In genomic region chr19:15623711-15624318, GRCh38 we compare ENCODE assay signal across 1 cellular context.
TF ChIP-seq lines count a peak whose summit lies in the region.

No MANE protein-coding gene starts in this region.

TF ChIP-seq in HepG2, 621 proteins besides CTCF, POLR2A, EP300 and RAD21 (continued from another document and continues in another):
- TF ChIP-seq POGK (CRISPR knock-in tag; conservative IDR thresholded peaks at IDR 0.05) (no peak), MED8 (CRISPR knock-in tag; IDR thresholded peaks at IDR 0.05; ENCODE audit: insufficient replicate concordance) (no peak), SP140L (CRISPR knock-in tag; IDR thresholded peaks at IDR 0.05; ENCODE audit: borderline replicate concordance) (no peak), ZNF383 (CRISPR knock-in tag; IDR thresholded peaks at IDR 0.05; ENCODE audit: borderline replicate concordance) (no peak), DNMT1 (CRISPR knock-in tag; IDR thresholded peaks at IDR 0.05) (no peak), FIP1L1 (IDR thresholded peaks at IDR 0.05; ENCODE audit: borderline replicate concordance, insufficient read depth, low read depth, low read length) (no peak), ARID5B (CRISPR knock-in tag; IDR thresholded peaks at IDR 0.05) (no peak), ZC3H13 (CRISPR knock-in tag; IDR thresholded peaks at IDR 0.05) (no peak), BRCA1 (CRISPR knock-in tag; IDR thresholded peaks at IDR 0.05) (0 out of 2 replicates have a peak, but pooled peaks have one; percentile 62), ZNF546 (CRISPR knock-in tag; conservative IDR thresholded peaks at IDR 0.05) (no peak), ZNF136 (CRISPR knock-in tag; IDR thresholded peaks at IDR 0.05; ENCODE audit: low read depth) (no peak), EED (CRISPR knock-in tag; IDR thresholded peaks at IDR 0.05) (no peak), IKZF5 (CRISPR knock-in tag; IDR thresholded peaks at IDR 0.05) (no peak), ZNF710 (CRISPR knock-in tag; IDR thresholded peaks at IDR 0.05; ENCODE audit: borderline replicate concordance) (no peak), EHMT2 (IDR thresholded peaks at IDR 0.05; ENCODE audit: borderline replicate concordance, low read depth, low read length) (peak; percentile 77), POGZ (CRISPR knock-in tag; IDR thresholded peaks at IDR 0.05) (no peak), MEIS2 (CRISPR knock-in tag; IDR thresholded peaks at IDR 0.05) (peak; percentile 64; the same call in 1 of the 2 replicates), SPEN (CRISPR knock-in tag; IDR thresholded peaks at IDR 0.05; ENCODE audit: low read depth) (peak; percentile 25; the same call in 1 of the 2 replicates), MEF2D (CRISPR knock-in tag; IDR thresholded peaks at IDR 0.05) (0 out of 2 replicates have a peak, but pooled peaks have one; percentile 37), TFE3 (CRISPR knock-in tag; IDR thresholded peaks at IDR 0.05) (peak; percentile 46; the same call in 1 of the 2 replicates), ZSCAN9 (CRISPR knock-in tag; IDR thresholded peaks at IDR 0.05; ENCODE audit: borderline replicate concordance) (0 out of 2 replicates have a peak, but pooled peaks have one; percentile 46), NBN (conservative IDR thresholded peaks at IDR 0.05) (no peak), NFKB2 (CRISPR knock-in tag; IDR thresholded peaks at IDR 0.05; ENCODE audit: borderline replicate concordance) (peak; percentile 59; the same call in 1 of the 2 replicates), KDM1A (CRISPR knock-in tag; IDR thresholded peaks at IDR 0.05) (no peak), ZNF552 (CRISPR knock-in tag; IDR thresholded peaks at IDR 0.05; ENCODE audit: borderline replicate concordance) (no peak), ZNF549 (CRISPR knock-in tag; IDR thresholded peaks at IDR 0.05) (no peak), ZNF687 (CRISPR knock-in tag; IDR thresholded peaks at IDR 0.05) (peak; percentile 21; the same call in 1 of the 2 replicates), MLXIP (CRISPR knock-in tag; IDR thresholded peaks at IDR 0.05; ENCODE audit: borderline replicate concordance) (no peak), MBD4 (IDR thresholded peaks at IDR 0.05; ENCODE audit: borderline replicate concordance, low read length) (no peak), ZNF256 (CRISPR knock-in tag; conservative IDR thresholded peaks at IDR 0.05) (no peak), ZBTB43 (CRISPR knock-in tag; conservative IDR thresholded peaks at IDR 0.05) (0 out of 2 replicates have a peak, but pooled peaks have one; percentile 52), ZNF569 (CRISPR knock-in tag; IDR thresholded peaks at IDR 0.05; ENCODE audit: borderline replicate concordance) (no peak), ZNF704 (CRISPR knock-in tag; IDR thresholded peaks at IDR 0.05; ENCODE audit: borderline replicate concordance) (0 out of 2 replicates have a peak, but pooled peaks have one; percentile 31), ZNF20 (CRISPR knock-in tag; IDR thresholded peaks at IDR 0.05) (no peak), AHR (CRISPR knock-in tag; IDR thresholded peaks at IDR 0.05) (no peak), ZNF468 (CRISPR knock-in tag; IDR thresholded peaks at IDR 0.05) (no peak), HBP1 (CRISPR knock-in tag; IDR thresholded peaks at IDR 0.05; ENCODE audit: low read depth) (0 out of 2 replicates have a peak, but pooled peaks have one; percentile 54)
